1 cellular context compared by ENCODE assay signal in the genomic region with DNA sequence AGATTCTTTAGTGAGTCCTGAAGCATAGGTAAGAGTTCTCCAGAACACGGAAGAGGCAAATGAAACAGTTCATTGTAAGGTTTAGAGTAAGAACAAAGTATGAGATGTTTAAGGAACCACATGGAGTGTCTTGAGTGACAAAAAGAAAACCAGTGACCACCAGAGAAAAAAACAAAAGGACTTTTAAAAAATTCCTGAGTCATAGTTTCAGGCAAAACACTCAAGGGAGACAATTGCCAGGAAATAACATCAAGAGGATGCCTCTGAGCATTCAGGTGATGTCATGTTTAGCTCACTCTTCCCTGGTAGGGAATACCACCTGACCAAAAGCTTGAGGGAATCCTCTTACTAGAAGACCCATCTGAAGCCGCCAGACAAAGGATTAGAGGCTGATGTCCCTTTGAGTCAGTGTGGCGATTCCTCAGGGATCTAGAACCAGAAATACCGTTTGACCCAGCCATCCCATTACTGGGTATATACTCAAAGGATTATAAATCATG.
TF ChIP-seq lines count a peak whose summit lies in the region.

No MANE protein-coding gene starts in this region.

TF ChIP-seq in WTC11, 78 proteins besides CTCF, POLR2A, EP300 and RAD21 (continued from another document):
- TF ChIP-seq ELF4 (CRISPR knock-in tag; IDR thresholded peaks at IDR 0.05; ENCODE audit: low read depth), result no peak
- no peak for TF ChIP-seq FOXP1 (CRISPR knock-in tag; IDR thresholded peaks at IDR 0.05; ENCODE audit: borderline replicate concordance)
- TF ChIP-seq, protein P1, sequence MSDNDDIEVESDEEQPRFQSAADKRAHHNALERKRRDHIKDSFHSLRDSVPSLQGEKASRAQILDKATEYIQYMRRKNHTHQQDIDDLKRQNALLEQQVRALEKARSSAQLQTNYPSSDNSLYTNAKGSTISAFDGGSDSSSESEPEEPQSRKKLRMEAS (CRISPR knock-in tag; IDR thresholded peaks at IDR 0.05), result no peak
- TF ChIP-seq FOXJ3 (CRISPR knock-in tag; IDR thresholded peaks at IDR 0.05; ENCODE audit: borderline replicate concordance), result no peak
- no peak for TF ChIP-seq ZNF138 (CRISPR knock-in tag; conservative IDR thresholded peaks at IDR 0.05)
- TF ChIP-seq SOX15 (CRISPR knock-in tag; IDR thresholded peaks at IDR 0.05), result no peak
